ENCODE assay signal across 24 cellular contexts in the genomic region with DNA sequence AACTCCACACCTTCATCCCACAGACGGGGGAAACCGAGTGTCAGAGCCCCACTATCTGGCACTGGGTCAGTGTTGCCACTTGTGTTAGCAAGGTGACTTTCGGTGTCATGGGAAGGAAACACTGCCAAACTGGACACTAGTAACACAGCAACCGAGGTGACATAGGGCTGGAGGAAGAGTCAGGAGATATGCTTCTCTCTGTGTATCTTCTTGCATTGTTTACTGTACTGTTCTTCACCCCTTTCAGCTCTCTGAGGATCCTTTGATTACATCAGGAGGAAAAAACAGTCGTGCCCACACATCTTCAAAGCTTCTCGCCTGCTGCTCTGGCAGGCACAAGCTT.
DNase-seq lines count a peak whose midpoint lies in the region; ATAC-seq and TF ChIP-seq lines count a peak whose summit lies in the region.
"Had no signal": no experiment of that assay in that cellular context is flagged by ENCODE, and none has a peak within 500 bp of the region (broad histone marks: within the 10 kb centered on the region; RNA-seq: fewer than 3 reads in every experiment).

No MANE protein-coding gene starts in this region.

- H3K4me1 ChIP-seq in skeletal muscle tissue (ENCODE audit: control insufficient read depth in 3 of 3, insufficient read depth in 3 of 3, low read length in 3 of 3) (peaks cover 3 to 4% (median 4%) of the 10 kb centered on the region in 3 donors), breast epithelium (no peaks in the 10 kb centered on the region)

- H3K9me3 ChIP-seq in skeletal muscle tissue (ENCODE audit: control insufficient read depth in 3 of 3, low read length in 3 of 3) (no peaks in the 10 kb centered on the region), breast epithelium (no peaks in the 10 kb centered on the region)
- H3K9me3 ChIP-seq: MG63 had no signal

- H3K27me3 ChIP-seq in skeletal muscle tissue (ENCODE audit: control insufficient read depth in 3 of 3, insufficient read depth in 3 of 3, low read length in 3 of 3) (no peaks in the 10 kb centered on the region), breast epithelium (no peaks in the 10 kb centered on the region)
- H3K27me3 ChIP-seq: MG63 had no signal

- peak overlapping the region in 2 of 3 donors; percentile 1 to 14 for H3K9ac ChIP-seq in skeletal muscle tissue (ENCODE audit: low read depth in 1 of 3, low read length in 3 of 3)

- H3K36me3 ChIP-seq in skeletal muscle tissue (ENCODE audit: control insufficient read depth in 3 of 3, insufficient read depth in 3 of 3, low read length in 3 of 3) (no peaks in the 10 kb centered on the region), breast epithelium (no peaks in the 10 kb centered on the region)
- H3K36me3 ChIP-seq: MG63 had no signal

- no peak overlapping the region for H3K4me3 ChIP-seq in skeletal muscle tissue (ENCODE audit: low read length in 3 of 3)
- H3K4me3 ChIP-seq in breast epithelium, result no peak overlapping the region
- H3K4me3 ChIP-seq: MG63, PC-9 had no signal

- intact Hi-C loops in left ventricle myocardium superior (cut with micrococcal nuclease), result no loop called here
- intact Hi-C loops in breast epithelium (cut with DNase I; ENCODE audit: low total_unique reads), result no loop called here

- DNase-seq in cerebellar cortex (ENCODE audit: low spot score) (peak; percentile 51), left ventricle myocardium superior (no peak), GDM1 (lab: John Stamatoyannopoulos, UW) (no peak), breast epithelium (ENCODE audit: low spot score in 2 of 2) (no peak)
- DNase-seq: CD8-positive, alpha-beta T cell; DMS 273 treated with DMSO at 0.1 percent for 48 hours; DMS79; EL; KG1; MG63; NCI-H1105 treated with DMSO at 0.1 percent for 48 hours; NCI-H146; NCI-H1930; NCI-H2107; NCI-H446 treated with DMSO at 0.1 percent for 48 hours; NCI-H526; NCI-H82; PC-9; SHP77 had no signal

- TF ChIP-seq POLR2A in breast epithelium (IDR thresholded peaks at IDR 0.05), result no peak

- ATAC-seq in left ventricle myocardium superior (peak; percentile 87), HG02798 (IDR thresholded peaks at IDR 0.05; ENCODE audit: poor library complexity, unreplicated experiment) (no peak)
- ATAC-seq: CD8-positive, alpha-beta T cell; HCT116 had no signal

- H3K27ac ChIP-seq in angular gyrus (ENCODE audit: low read depth, low read length) (peak overlapping the region; percentile 22), skeletal muscle tissue (ENCODE audit: low read depth, low read length) (no peak overlapping the region), breast epithelium (no peak overlapping the region)
- H3K27ac ChIP-seq: C4-2B, PC-9 had no signal

- TF ChIP-seq CTCF in breast epithelium (IDR thresholded peaks at IDR 0.05), result no peak
